8 cellular contexts compared by ENCODE assay signal in genomic region chr1:36160949-36161485, GRCh38. TPM values are rescaled to one million over a fixed set of nuclear protein-coding genes. Genes with fewer than 3 reads are reported as not detected.
DNase-seq lines count a peak whose midpoint lies in the region; ATAC-seq and TF ChIP-seq lines count a peak whose summit lies in the region.

No MANE protein-coding gene starts in this region.

- H3K36me3 ChIP-seq in Peyer's patch (no peaks in the 10 kb centered on the region), neural progenitor cell (no peaks in the 10 kb centered on the region)

- CTCF ChIA-PET in AG04449 (lab: Yijun Ruan, JAX), result interaction anchor here (0.8 to 4.6 kb wide), 19 partner anchors 8 to 139 kb away, joined by 3 to 39 read pairs (median 4); partner anchors contain the start of gene TRAPPC3

- H3K4me3 Mint-ChIP-seq in neural progenitor cell, result peak overlapping the region; percentile 75

- H3K27ac ChIP-seq in Peyer's patch, result peak overlapping the region; percentile 78 to 100 (median 84)
- peak overlapping the region; percentile 69 for H3K27ac ChIP-seq in foreskin keratinocyte
- H3K27ac ChIP-seq in neural progenitor cell, result peak overlapping the region; percentile 68

- H2AFZ ChIP-seq in neural progenitor cell (replicated peaks), result no peak overlapping the region

- no peaks in the 10 kb centered on the region for H3K9me3 ChIP-seq in Peyer's patch
- H3K9me3 ChIP-seq in neural progenitor cell (ENCODE audit: low read depth), result no peaks in the 10 kb centered on the region

- H3F3A ChIP-seq in neural progenitor cell (ENCODE audit: low read depth), result peaks cover 47% of the 10 kb centered on the region

- no peaks in the 10 kb centered on the region for H3K27me3 Mint-ChIP-seq in neural progenitor cell (ENCODE audit: insufficient read depth, low read depth)

- peak overlapping the region; percentile 18 for H3K9ac ChIP-seq in neural progenitor cell

- TF ChIP-seq CTCF in AG04449 (IDR thresholded peaks at IDR 0.05; ENCODE audit: insufficient read depth, low read length, missing control alignments) (peak; percentile 33), Peyer's patch (IDR thresholded peaks at IDR 0.05) (no peak), foreskin keratinocyte (conservative IDR thresholded peaks at IDR 0.05) (peak; percentile 55), neural progenitor cell (IDR thresholded peaks at IDR 0.05) (peak; percentile 60)

- H3K27ac Mint-ChIP-seq in neural progenitor cell, result peak overlapping the region; percentile 60

- ATAC-seq in foreskin keratinocyte, result peak; percentile 7

- H3K4me1 ChIP-seq in Peyer's patch (peaks cover 0 to 56% (median 45%) of the 10 kb centered on the region in 4 donors), foreskin keratinocyte (peaks cover 41% of the 10 kb centered on the region), neural progenitor cell (peaks cover 26% of the 10 kb centered on the region)

- TF ChIP-seq POLR2A in Peyer's patch (IDR thresholded peaks at IDR 0.05), result no peak

- H3K36me3 Mint-ChIP-seq in neural progenitor cell, result peaks cover 26% of the 10 kb centered on the region

- POLR2A ChIA-PET in AG04449 (lab: Yijun Ruan, JAX), result interaction anchor here (0.9 to 2.1 kb wide), 6 partner anchors 8 to 146 kb away, joined by 3 to 11 read pairs (median 3); partner anchors contain the start of genes SH3D21 and TRAPPC3

- peak overlapping the region; percentile 56 for H3K4me3 ChIP-seq in AG04449 (ENCODE audit: low read depth, low read length)
- peak overlapping the region; percentile 18 to 52 (median 45) for H3K4me3 ChIP-seq in Peyer's patch
- peak overlapping the region; percentile 40 for H3K4me3 ChIP-seq in neural progenitor cell

- H3K4me1 Mint-ChIP-seq in neural progenitor cell, result peaks cover 53% of the 10 kb centered on the region

- H3K9me3 Mint-ChIP-seq in neural progenitor cell, result no peaks in the 10 kb centered on the region

- peaks cover 94% of the 10 kb centered on the region for H3K79me2 ChIP-seq in neural progenitor cell (ENCODE audit: low read depth)

- H4K20me1 ChIP-seq in neural progenitor cell (ENCODE audit: low read depth), result peaks cover 91% of the 10 kb centered on the region

- no peaks in the 10 kb centered on the region for H3K27me3 ChIP-seq in Peyer's patch
- no peaks in the 10 kb centered on the region for H3K27me3 ChIP-seq in foreskin keratinocyte
- H3K27me3 ChIP-seq in neural progenitor cell, result no peaks in the 10 kb centered on the region

- peak overlapping the region; percentile 81 for H3K4me2 ChIP-seq in neural progenitor cell

- DNase-seq in AG04449 (ENCODE audit: low read depth, low spot score) (no peak), GM19238 (ENCODE audit: insufficient read length, low spot score) (peak; percentile 67), Peyer's patch (peak in 2 of 3 donors; percentile 77 to 87), activated gamma-delta T cell (lab: John Stamatoyannopoulos, UW) (peak; percentile 26), foreskin keratinocyte (peak in 1 of 2 donors; percentile 58), neural progenitor cell (ENCODE audit: low spot score) (peak; percentile 86), ureter (ENCODE audit: low spot score) (peak; percentile 76), NCI-H526 treated with DMSO at 0.1 percent for 48 hours (lab: John Stamatoyannopoulos, UW) (no peak)

RNA-seq across cellular contexts. Expression of gene MAP7D1, which starts 5.1 kb away (rescaled TPM):
- total RNA-seq in Peyer's patch (10 to 100 TPM; 38.2 to 62.7 (median 46.4) TPM), foreskin keratinocyte (207 and 209 TPM in 2 replicates), neural progenitor cell (ENCODE audit: low replicate concordance) (35.0 and 81.1 TPM in 2 replicates), ureter (68.3 TPM)
- polyA plus RNA-seq in foreskin keratinocyte, result 259 and 272 TPM in 2 replicates

RNA-seq across cellular contexts. Expression of gene TRAPPC3, which starts 11.7 kb away (rescaled TPM):
- 100 to 1,000 TPM in 1 of 4 donors, 10 to 100 TPM in 3; 56.2 to 113 (median 73.7) TPM for total RNA-seq in Peyer's patch
- total RNA-seq in foreskin keratinocyte, result 115 and 121 TPM in 2 replicates
- 142 and 153 TPM in 2 replicates for polyA plus RNA-seq in foreskin keratinocyte
- total RNA-seq in neural progenitor cell (ENCODE audit: low replicate concordance), result 44.9 and 69.4 TPM in 2 replicates
- total RNA-seq in ureter, result 55.0 TPM

RNA-seq across cellular contexts. Expression of gene COL8A2, which starts 36.0 kb away (rescaled TPM):
- total RNA-seq in Peyer's patch, result 1 to 10 TPM in 3 of 4 donors, under 1 TPM in 1; 0.83 to 1.3 (median 1.1) TPM
- 0.68 and 0.78 TPM in 2 replicates for total RNA-seq in foreskin keratinocyte
- polyA plus RNA-seq in foreskin keratinocyte, result 0.27 and 0.41 TPM in 2 replicates
- total RNA-seq in neural progenitor cell (ENCODE audit: low replicate concordance), result 0.06 TPM in 1 of 2 replicates, not detected in the other
- total RNA-seq in ureter, result 8.0 TPM

Comparison
In these comparisons a context has a peak if more than half of its experiments do, and no peak if none do; other contexts are left out.
1. DNase-seq: peak in GM19238 (single experiment), Peyer's patch (2 of 3), activated gamma-delta T cell (single experiment), neural progenitor cell (single experiment) and ureter (single experiment); none in AG04449 (single experiment) and NCI-H526 treated with DMSO at 0.1 percent for 48 hours (single experiment).
2. CTCF ChIP-seq: peak in AG04449 (single experiment), foreskin keratinocyte (single experiment) and neural progenitor cell (single experiment); none in Peyer's patch (0 of 6).
3. Peak in every context shown above with its lines, with median percentiles within 50 percentile points of each other: H3K4me3 ChIP-seq and H3K27ac ChIP-seq.